In the genomic region with DNA sequence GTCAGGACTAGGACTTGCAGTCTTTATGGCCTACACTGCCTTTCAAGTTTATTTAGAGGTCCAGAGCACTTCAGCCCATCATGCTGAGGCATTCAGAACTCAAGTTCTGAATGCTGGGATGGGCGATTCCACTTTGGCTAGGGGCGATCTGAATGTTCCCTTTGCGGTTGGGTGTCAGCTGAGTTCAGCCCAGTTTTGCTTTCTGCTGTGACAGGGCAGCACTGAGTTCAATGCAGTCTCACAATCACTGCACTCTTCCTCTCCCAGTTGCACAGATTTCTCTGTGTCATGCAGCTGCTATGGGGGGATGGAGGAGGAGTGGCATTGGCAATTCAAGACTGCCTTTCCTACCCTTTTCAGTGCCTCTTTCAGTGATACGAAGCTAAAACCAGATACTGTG, we compare ENCODE assay signal across 1 cellular context.
TF ChIP-seq lines count a peak whose summit lies in the region.

No MANE protein-coding gene starts in this region.

TF ChIP-seq in H1, 55 proteins besides CTCF, POLR2A, EP300 and RAD21 (continued from another document):
- no peak for TF ChIP-seq CHD7 (IDR thresholded peaks at IDR 0.05; ENCODE audit: insufficient replicate concordance, low read length)
- no peak for TF ChIP-seq KDM5A (IDR thresholded peaks at IDR 0.05; ENCODE audit: low read length)
- no peak for TF ChIP-seq SIRT6 (IDR thresholded peaks at IDR 0.05; ENCODE audit: low read length)
- TF ChIP-seq BACH1 (IDR thresholded peaks at IDR 0.05; ENCODE audit: low read length): no peak
- TF ChIP-seq JUND (IDR thresholded peaks at IDR 0.05; ENCODE audit: low read length): no peak
- TF ChIP-seq, protein P1, sequence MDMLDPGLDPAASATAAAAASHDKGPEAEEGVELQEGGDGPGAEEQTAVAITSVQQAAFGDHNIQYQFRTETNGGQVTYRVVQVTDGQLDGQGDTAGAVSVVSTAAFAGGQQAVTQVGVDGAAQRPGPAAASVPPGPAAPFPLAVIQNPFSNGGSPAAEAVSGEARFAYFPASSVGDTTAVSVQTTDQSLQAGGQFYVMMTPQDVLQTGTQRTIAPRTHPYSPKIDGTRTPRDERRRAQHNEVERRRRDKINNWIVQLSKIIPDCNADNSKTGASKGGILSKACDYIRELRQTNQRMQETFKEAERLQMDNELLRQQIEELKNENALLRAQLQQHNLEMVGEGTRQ (IDR thresholded peaks at IDR 0.05; ENCODE audit: low read length): no peak
- TF ChIP-seq SRF (IDR thresholded peaks at IDR 0.05; ENCODE audit: low read depth, low read length): no peak
- no peak for TF ChIP-seq EZH2 (IDR thresholded peaks at IDR 0.05; ENCODE audit: low read depth, low read length, severe bottlenecking)
